Comparison of ENCODE assay signal across 1 cellular context in the genomic region with DNA sequence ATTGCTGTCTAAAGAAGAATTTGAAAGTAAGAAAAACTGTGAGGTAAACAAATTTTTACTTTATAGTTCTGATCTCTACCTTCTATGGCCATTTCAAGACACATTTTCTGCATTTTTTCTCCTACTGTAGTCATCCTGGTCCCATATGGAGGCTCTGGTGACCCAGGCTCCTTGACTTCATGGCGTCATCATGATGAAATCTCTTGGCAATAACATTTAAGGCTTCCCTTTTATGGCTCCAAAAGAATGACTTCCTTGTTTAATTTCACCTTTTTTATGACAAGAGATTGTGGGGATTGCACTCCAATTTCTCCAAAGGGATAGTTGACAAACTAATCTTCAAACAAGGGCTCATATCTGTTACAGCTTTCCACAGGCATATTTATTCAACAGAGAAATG.
TF ChIP-seq lines count a peak whose summit lies in the region.

No MANE protein-coding gene starts in this region.

TF ChIP-seq in HepG2, 621 proteins besides CTCF, POLR2A, EP300 and RAD21:
- TF ChIP-seq, protein P1, sequence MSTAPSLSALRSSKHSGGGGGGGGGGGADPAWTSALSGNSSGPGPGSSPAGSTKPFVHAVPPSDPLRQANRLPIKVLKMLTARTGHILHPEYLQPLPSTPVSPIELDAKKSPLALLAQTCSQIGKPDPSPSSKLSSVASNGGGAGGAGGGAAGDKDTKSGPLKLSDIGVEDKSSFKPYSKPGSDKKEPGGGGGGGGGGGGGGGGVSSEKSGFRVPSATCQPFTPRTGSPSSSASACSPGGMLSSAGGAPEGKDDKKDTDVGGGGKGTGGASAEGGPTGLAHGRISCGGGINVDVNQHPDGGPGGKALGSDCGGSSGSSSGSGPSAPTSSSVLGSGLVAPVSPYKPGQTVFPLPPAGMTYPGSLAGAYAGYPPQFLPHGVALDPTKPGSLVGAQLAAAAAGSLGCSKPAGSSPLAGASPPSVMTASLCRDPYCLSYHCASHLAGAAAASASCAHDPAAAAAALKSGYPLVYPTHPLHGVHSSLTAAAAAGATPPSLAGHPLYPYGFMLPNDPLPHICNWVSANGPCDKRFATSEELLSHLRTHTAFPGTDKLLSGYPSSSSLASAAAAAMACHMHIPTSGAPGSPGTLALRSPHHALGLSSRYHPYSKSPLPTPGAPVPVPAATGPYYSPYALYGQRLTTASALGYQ (CRISPR knock-in tag; IDR thresholded peaks at IDR 0.05) = no peak
- TF ChIP-seq ZNF180 (CRISPR knock-in tag; IDR thresholded peaks at IDR 0.05; ENCODE audit: borderline replicate concordance, low read depth) (no peak), GTF2F1 (IDR thresholded peaks at IDR 0.05; ENCODE audit: low read length) (no peak), ZSCAN29 (CRISPR knock-in tag; conservative IDR thresholded peaks at IDR 0.05) (no peak), ZNF510 (CRISPR knock-in tag; IDR thresholded peaks at IDR 0.05; ENCODE audit: low read depth) (no peak), MAFG (CRISPR knock-in tag; IDR thresholded peaks at IDR 0.05) (no peak), ZNF572 (CRISPR knock-in tag; IDR thresholded peaks at IDR 0.05) (no peak), ZNF441 (CRISPR knock-in tag; IDR thresholded peaks at IDR 0.05; ENCODE audit: borderline replicate concordance) (no peak)
TF ChIP-seq in HepG2: peak in this region for 0.
